Comparison of ENCODE assay signal across 2 cellular contexts in the genomic region with DNA sequence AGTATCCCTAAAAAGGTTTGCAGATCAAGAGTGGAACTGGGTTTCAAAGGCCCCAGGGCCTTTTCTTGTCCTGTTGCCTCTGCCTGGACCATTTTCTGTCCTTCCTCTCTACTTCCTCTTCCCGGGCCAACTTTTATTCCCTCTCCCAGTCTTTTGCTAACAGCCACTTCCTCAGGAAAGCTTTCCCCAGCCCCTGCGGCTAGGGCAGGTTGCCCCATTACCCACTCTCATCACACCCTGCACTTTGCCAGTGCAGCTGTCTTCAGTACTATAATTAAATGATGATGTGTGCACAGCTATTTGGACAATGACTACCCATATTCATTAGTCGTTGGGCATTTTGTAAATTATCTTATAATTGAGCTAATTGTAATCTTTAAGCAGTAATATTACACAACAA.
TF ChIP-seq lines count a peak whose summit lies in the region.

No MANE protein-coding gene starts in this region.

TF ChIP-seq in A549, 52 proteins besides CTCF, POLR2A, EP300 and RAD21 (continued from another document):
- TF ChIP-seq, protein P1, sequence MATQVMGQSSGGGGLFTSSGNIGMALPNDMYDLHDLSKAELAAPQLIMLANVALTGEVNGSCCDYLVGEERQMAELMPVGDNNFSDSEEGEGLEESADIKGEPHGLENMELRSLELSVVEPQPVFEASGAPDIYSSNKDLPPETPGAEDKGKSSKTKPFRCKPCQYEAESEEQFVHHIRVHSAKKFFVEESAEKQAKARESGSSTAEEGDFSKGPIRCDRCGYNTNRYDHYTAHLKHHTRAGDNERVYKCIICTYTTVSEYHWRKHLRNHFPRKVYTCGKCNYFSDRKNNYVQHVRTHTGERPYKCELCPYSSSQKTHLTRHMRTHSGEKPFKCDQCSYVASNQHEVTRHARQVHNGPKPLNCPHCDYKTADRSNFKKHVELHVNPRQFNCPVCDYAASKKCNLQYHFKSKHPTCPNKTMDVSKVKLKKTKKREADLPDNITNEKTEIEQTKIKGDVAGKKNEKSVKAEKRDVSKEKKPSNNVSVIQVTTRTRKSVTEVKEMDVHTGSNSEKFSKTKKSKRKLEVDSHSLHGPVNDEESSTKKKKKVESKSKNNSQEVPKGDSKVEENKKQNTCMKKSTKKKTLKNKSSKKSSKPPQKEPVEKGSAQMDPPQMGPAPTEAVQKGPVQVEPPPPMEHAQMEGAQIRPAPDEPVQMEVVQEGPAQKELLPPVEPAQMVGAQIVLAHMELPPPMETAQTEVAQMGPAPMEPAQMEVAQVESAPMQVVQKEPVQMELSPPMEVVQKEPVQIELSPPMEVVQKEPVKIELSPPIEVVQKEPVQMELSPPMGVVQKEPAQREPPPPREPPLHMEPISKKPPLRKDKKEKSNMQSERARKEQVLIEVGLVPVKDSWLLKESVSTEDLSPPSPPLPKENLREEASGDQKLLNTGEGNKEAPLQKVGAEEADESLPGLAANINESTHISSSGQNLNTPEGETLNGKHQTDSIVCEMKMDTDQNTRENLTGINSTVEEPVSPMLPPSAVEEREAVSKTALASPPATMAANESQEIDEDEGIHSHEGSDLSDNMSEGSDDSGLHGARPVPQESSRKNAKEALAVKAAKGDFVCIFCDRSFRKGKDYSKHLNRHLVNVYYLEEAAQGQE (IDR thresholded peaks at IDR 0.05) = no peak
- TF ChIP-seq PHF8 (IDR thresholded peaks at IDR 0.05; ENCODE audit: borderline replicate concordance, low read depth) (no peak), ATOH8 (CRISPR knock-in tag; IDR thresholded peaks at IDR 0.05; ENCODE audit: low read depth) (no peak), CHD4 (IDR thresholded peaks at IDR 0.05; ENCODE audit: borderline replicate concordance) (no peak), FOSB (CRISPR knock-in tag; IDR thresholded peaks at IDR 0.05) (no peak), JUNB (IDR thresholded peaks at IDR 0.05) (no peak), TP53 (CRISPR knock-in tag; IDR thresholded peaks at IDR 0.05) (no peak), FOSL2 (IDR thresholded peaks at IDR 0.05) (no peak), FOSL2 (CRISPR knock-in tag; IDR thresholded peaks at IDR 0.05) (no peak)
- TF ChIP-seq, protein P2, sequence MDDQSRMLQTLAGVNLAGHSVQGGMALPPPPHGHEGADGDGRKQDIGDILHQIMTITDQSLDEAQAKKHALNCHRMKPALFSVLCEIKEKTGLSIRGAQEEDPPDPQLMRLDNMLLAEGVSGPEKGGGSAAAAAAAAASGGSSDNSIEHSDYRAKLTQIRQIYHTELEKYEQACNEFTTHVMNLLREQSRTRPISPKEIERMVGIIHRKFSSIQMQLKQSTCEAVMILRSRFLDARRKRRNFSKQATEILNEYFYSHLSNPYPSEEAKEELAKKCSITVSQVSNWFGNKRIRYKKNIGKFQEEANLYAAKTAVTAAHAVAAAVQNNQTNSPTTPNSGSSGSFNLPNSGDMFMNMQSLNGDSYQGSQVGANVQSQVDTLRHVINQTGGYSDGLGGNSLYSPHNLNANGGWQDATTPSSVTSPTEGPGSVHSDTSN (IDR thresholded peaks at IDR 0.05) = no peak
- TF ChIP-seq, protein P3, sequence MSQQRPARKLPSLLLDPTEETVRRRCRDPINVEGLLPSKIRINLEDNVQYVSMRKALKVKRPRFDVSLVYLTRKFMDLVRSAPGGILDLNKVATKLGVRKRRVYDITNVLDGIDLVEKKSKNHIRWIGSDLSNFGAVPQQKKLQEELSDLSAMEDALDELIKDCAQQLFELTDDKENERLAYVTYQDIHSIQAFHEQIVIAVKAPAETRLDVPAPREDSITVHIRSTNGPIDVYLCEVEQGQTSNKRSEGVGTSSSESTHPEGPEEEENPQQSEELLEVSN (IDR thresholded peaks at IDR 0.05; ENCODE audit: borderline replicate concordance, low read depth) = no peak

TF ChIP-seq in IMR-90, 13 proteins besides CTCF, POLR2A, EP300 and RAD21 (continued from another document):
- TF ChIP-seq BHLHE40 (IDR thresholded peaks at IDR 0.05; ENCODE audit: low read depth, low read length) (no peak), MXI1 (IDR thresholded peaks at IDR 0.05; ENCODE audit: borderline replicate concordance, low read depth, low read length) (no peak)
